Comparison of ENCODE assay signal across 1 cellular context in the genomic region with DNA sequence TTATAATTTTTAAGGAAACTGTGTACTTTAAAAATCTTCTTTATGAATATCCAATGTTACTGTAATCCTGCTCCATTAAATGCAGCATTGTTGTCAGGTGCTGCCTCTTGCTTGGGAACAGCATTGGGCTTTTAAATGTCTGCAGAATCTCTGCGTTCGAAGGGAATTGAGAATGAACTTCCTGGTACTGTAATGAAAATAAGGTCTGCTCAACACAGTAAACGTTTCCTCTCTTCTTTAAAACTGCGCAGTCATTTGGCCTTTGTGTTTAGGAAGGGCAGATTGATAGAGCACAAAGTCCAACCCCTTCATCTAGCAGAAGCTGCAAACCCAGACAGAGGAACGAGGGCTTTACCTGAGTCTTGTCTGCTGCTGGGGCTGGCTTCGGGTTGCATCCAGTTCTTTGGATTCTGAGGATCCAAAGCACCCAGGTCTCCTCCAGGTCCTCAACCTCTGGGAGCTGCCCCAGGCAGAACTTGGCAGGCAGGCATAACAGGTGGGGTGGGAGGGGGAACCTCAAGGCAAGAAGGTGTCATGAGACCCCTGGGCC.
TF ChIP-seq lines count a peak whose summit lies in the region.

No MANE protein-coding gene starts in this region.

TF ChIP-seq in HepG2, 621 proteins besides CTCF, POLR2A, EP300 and RAD21 (continued from another document and continues in another):
- TF ChIP-seq, protein P1, sequence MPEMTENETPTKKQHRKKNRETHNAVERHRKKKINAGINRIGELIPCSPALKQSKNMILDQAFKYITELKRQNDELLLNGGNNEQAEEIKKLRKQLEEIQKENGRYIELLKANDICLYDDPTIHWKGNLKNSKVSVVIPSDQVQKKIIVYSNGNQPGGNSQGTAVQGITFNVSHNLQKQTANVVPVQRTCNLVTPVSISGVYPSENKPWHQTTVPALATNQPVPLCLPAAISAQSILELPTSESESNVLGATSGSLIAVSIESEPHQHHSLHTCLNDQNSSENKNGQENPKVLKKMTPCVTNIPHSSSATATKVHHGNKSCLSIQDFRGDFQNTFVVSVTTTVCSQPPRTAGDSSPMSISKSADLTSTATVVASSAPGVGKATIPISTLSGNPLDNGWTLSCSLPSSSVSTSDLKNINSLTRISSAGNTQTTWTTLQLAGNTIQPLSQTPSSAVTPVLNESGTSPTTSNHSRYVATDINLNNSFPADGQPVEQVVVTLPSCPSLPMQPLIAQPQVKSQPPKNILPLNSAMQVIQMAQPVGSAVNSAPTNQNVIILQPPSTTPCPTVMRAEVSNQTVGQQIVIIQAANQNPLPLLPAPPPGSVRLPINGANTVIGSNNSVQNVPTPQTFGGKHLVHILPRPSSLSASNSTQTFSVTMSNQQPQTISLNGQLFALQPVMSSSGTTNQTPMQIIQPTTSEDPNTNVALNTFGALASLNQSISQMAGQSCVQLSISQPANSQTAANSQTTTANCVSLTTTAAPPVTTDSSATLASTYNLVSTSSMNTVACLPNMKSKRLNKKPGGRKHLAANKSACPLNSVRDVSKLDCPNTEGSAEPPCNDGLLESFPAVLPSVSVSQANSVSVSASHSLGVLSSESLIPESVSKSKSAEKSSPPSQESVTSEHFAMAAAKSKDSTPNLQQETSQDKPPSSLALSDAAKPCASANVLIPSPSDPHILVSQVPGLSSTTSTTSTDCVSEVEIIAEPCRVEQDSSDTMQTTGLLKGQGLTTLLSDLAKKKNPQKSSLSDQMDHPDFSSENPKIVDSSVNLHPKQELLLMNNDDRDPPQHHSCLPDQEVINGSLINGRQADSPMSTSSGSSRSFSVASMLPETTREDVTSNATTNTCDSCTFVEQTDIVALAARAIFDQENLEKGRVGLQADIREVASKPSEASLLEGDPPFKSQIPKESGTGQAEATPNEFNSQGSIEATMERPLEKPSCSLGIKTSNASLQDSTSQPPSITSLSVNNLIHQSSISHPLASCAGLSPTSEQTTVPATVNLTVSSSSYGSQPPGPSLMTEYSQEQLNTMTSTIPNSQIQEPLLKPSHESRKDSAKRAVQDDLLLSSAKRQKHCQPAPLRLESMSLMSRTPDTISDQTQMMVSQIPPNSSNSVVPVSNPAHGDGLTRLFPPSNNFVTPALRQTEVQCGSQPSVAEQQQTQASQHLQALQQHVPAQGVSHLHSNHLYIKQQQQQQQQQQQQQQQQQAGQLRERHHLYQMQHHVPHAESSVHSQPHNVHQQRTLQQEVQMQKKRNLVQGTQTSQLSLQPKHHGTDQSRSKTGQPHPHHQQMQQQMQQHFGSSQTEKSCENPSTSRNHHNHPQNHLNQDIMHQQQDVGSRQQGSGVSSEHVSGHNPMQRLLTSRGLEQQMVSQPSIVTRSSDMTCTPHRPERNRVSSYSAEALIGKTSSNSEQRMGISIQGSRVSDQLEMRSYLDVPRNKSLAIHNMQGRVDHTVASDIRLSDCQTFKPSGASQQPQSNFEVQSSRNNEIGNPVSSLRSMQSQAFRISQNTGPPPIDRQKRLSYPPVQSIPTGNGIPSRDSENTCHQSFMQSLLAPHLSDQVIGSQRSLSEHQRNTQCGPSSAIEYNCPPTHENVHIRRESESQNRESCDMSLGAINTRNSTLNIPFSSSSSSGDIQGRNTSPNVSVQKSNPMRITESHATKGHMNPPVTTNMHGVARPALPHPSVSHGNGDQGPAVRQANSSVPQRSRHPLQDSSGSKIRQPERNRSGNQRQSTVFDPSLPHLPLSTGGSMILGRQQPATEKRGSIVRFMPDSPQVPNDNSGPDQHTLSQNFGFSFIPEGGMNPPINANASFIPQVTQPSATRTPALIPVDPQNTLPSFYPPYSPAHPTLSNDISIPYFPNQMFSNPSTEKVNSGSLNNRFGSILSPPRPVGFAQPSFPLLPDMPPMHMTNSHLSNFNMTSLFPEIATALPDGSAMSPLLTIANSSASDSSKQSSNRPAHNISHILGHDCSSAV (CRISPR knock-in tag; IDR thresholded peaks at IDR 0.05; ENCODE audit: borderline replicate concordance) = no peak
- TF ChIP-seq ZNF510 (CRISPR knock-in tag; IDR thresholded peaks at IDR 0.05; ENCODE audit: low read depth) (no peak), ZNF207 (IDR thresholded peaks at IDR 0.05; ENCODE audit: borderline replicate concordance) (no peak), RBM22 (optimal IDR thresholded peaks at IDR 0.05; ENCODE audit: low read length) (peak; percentile 33), SNAPC2 (CRISPR knock-in tag; IDR thresholded peaks at IDR 0.05) (no peak), ZNF331 (CRISPR knock-in tag; IDR thresholded peaks at IDR 0.05) (peak; percentile 55; the same call in 1 of the 2 replicates), TEAD3 (CRISPR knock-in tag; optimal IDR thresholded peaks at IDR 0.05; ENCODE audit: borderline replicate concordance) (no peak), HIVEP1 (CRISPR knock-in tag; IDR thresholded peaks at IDR 0.05) (no peak), TBP (CRISPR knock-in tag; IDR thresholded peaks at IDR 0.05) (no peak), ZNF296 (CRISPR knock-in tag; conservative IDR thresholded peaks at IDR 0.05) (no peak), HNRNPL (IDR thresholded peaks at IDR 0.05; ENCODE audit: low read depth, low read length) (peak; percentile 16; the same call in 1 of the 2 replicates), ZNF777 (CRISPR knock-in tag; IDR thresholded peaks at IDR 0.05) (no peak), NFIC (IDR thresholded peaks at IDR 0.05; ENCODE audit: low read length) (0 out of 2 replicates have a peak, but pooled peaks have one; percentile 65), ZNF558 (CRISPR knock-in tag; IDR thresholded peaks at IDR 0.05; ENCODE audit: borderline replicate concordance) (no peak), SETDB1 (CRISPR knock-in tag; IDR thresholded peaks at IDR 0.05; ENCODE audit: borderline replicate concordance) (no peak), ERF (CRISPR knock-in tag; IDR thresholded peaks at IDR 0.05) (peak; percentile 87), KMT2A (CRISPR knock-in tag; IDR thresholded peaks at IDR 0.05) (peak; percentile 81; the same call in 1 of the 2 replicates), TBX3 (IDR thresholded peaks at IDR 0.05; ENCODE audit: borderline replicate concordance) (no peak), SOX6 (IDR thresholded peaks at IDR 0.05) (no peak), SOX6 (CRISPR knock-in tag; IDR thresholded peaks at IDR 0.05) (peak; percentile 65; the same call in 1 of the 2 replicates), ZBTB38 (CRISPR knock-in tag; IDR thresholded peaks at IDR 0.05) (no peak), CAMTA2 (CRISPR knock-in tag; IDR thresholded peaks at IDR 0.05; ENCODE audit: borderline replicate concordance) (no peak), GZF1 (CRISPR knock-in tag; IDR thresholded peaks at IDR 0.05) (0 out of 2 replicates have a peak, but pooled peaks have one; percentile 61), SRY (CRISPR knock-in tag; IDR thresholded peaks at IDR 0.05) (no peak), FOXK1 (CRISPR knock-in tag; IDR thresholded peaks at IDR 0.05; ENCODE audit: borderline replicate concordance, low read depth) (peak; percentile 48; the same call in 1 of the 2 replicates), ZNF780A (CRISPR knock-in tag; IDR thresholded peaks at IDR 0.05) (no peak), ZNF775 (CRISPR knock-in tag; IDR thresholded peaks at IDR 0.05; ENCODE audit: borderline replicate concordance) (no peak), CHCHD3 (CRISPR knock-in tag; IDR thresholded peaks at IDR 0.05) (no peak), ZNF354B (CRISPR knock-in tag; IDR thresholded peaks at IDR 0.05) (no peak), HOXA3 (CRISPR knock-in tag; IDR thresholded peaks at IDR 0.05) (peak; percentile 38), TRIM24 (CRISPR knock-in tag; IDR thresholded peaks at IDR 0.05) (no peak), MIXL1 (CRISPR knock-in tag; IDR thresholded peaks at IDR 0.05) (peak; percentile 80; the same call in 1 of the 2 replicates), ZSCAN9 (CRISPR knock-in tag; IDR thresholded peaks at IDR 0.05; ENCODE audit: borderline replicate concordance) (peak; percentile 67; the same call in 1 of the 2 replicates)
- TF ChIP-seq, protein P2, sequence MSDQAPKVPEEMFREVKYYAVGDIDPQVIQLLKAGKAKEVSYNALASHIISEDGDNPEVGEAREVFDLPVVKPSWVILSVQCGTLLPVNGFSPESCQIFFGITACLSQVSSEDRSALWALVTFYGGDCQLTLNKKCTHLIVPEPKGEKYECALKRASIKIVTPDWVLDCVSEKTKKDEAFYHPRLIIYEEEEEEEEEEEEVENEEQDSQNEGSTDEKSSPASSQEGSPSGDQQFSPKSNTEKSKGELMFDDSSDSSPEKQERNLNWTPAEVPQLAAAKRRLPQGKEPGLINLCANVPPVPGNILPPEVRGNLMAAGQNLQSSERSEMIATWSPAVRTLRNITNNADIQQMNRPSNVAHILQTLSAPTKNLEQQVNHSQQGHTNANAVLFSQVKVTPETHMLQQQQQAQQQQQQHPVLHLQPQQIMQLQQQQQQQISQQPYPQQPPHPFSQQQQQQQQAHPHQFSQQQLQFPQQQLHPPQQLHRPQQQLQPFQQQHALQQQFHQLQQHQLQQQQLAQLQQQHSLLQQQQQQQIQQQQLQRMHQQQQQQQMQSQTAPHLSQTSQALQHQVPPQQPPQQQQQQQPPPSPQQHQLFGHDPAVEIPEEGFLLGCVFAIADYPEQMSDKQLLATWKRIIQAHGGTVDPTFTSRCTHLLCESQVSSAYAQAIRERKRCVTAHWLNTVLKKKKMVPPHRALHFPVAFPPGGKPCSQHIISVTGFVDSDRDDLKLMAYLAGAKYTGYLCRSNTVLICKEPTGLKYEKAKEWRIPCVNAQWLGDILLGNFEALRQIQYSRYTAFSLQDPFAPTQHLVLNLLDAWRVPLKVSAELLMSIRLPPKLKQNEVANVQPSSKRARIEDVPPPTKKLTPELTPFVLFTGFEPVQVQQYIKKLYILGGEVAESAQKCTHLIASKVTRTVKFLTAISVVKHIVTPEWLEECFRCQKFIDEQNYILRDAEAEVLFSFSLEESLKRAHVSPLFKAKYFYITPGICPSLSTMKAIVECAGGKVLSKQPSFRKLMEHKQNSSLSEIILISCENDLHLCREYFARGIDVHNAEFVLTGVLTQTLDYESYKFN (CRISPR knock-in tag; conservative IDR thresholded peaks at IDR 0.05) = peak; percentile 91
- TF ChIP-seq, protein P3, sequence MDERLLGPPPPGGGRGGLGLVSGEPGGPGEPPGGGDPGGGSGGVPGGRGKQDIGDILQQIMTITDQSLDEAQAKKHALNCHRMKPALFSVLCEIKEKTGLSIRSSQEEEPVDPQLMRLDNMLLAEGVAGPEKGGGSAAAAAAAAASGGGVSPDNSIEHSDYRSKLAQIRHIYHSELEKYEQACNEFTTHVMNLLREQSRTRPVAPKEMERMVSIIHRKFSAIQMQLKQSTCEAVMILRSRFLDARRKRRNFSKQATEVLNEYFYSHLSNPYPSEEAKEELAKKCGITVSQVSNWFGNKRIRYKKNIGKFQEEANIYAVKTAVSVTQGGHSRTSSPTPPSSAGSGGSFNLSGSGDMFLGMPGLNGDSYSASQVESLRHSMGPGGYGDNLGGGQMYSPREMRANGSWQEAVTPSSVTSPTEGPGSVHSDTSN (CRISPR knock-in tag; IDR thresholded peaks at IDR 0.05) = no peak
- TF ChIP-seq, protein P4, sequence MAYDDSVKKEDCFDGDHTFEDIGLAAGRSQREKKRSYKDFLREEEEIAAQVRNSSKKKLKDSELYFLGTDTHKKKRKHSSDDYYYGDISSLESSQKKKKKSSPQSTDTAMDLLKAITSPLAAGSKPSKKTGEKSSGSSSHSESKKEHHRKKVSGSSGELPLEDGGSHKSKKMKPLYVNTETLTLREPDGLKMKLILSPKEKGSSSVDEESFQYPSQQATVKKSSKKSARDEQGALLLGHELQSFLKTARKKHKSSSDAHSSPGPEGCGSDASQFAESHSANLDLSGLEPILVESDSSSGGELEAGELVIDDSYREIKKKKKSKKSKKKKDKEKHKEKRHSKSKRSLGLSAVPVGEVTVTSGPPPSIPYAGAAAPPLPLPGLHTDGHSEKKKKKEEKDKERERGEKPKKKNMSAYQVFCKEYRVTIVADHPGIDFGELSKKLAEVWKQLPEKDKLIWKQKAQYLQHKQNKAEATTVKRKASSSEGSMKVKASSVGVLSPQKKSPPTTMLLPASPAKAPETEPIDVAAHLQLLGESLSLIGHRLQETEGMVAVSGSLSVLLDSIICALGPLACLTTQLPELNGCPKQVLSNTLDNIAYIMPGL (CRISPR knock-in tag; IDR thresholded peaks at IDR 0.05; ENCODE audit: borderline replicate concordance in 1 of 2, low read depth in 1 of 2) = no peak; a peak in 1 of 4 replicates
- TF ChIP-seq, protein P5, sequence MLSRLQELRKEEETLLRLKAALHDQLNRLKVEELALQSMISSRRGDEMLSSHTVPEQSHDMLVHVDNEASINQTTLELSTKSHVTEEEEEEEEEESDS (CRISPR knock-in tag; IDR thresholded peaks at IDR 0.05; ENCODE audit: borderline replicate concordance) = no peak
- TF ChIP-seq, protein P6, sequence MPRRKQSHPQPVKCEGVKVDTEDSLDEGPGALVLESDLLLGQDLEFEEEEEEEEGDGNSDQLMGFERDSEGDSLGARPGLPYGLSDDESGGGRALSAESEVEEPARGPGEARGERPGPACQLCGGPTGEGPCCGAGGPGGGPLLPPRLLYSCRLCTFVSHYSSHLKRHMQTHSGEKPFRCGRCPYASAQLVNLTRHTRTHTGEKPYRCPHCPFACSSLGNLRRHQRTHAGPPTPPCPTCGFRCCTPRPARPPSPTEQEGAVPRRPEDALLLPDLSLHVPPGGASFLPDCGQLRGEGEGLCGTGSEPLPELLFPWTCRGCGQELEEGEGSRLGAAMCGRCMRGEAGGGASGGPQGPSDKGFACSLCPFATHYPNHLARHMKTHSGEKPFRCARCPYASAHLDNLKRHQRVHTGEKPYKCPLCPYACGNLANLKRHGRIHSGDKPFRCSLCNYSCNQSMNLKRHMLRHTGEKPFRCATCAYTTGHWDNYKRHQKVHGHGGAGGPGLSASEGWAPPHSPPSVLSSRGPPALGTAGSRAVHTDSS (CRISPR knock-in tag; conservative IDR thresholded peaks at IDR 0.05) = no peak
- TF ChIP-seq, protein P7, sequence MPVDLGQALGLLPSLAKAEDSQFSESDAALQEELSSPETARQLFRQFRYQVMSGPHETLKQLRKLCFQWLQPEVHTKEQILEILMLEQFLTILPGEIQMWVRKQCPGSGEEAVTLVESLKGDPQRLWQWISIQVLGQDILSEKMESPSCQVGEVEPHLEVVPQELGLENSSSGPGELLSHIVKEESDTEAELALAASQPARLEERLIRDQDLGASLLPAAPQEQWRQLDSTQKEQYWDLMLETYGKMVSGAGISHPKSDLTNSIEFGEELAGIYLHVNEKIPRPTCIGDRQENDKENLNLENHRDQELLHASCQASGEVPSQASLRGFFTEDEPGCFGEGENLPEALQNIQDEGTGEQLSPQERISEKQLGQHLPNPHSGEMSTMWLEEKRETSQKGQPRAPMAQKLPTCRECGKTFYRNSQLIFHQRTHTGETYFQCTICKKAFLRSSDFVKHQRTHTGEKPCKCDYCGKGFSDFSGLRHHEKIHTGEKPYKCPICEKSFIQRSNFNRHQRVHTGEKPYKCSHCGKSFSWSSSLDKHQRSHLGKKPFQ (CRISPR knock-in tag; IDR thresholded peaks at IDR 0.05; ENCODE audit: insufficient replicate concordance) = no peak
- TF ChIP-seq, protein P8, sequence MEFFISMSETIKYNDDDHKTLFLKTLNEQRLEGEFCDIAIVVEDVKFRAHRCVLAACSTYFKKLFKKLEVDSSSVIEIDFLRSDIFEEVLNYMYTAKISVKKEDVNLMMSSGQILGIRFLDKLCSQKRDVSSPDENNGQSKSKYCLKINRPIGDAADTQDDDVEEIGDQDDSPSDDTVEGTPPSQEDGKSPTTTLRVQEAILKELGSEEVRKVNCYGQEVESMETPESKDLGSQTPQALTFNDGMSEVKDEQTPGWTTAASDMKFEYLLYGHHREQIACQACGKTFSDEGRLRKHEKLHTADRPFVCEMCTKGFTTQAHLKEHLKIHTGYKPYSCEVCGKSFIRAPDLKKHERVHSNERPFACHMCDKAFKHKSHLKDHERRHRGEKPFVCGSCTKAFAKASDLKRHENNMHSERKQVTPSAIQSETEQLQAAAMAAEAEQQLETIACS (CRISPR knock-in tag; IDR thresholded peaks at IDR 0.05) = no peak
